In the genomic region with DNA sequence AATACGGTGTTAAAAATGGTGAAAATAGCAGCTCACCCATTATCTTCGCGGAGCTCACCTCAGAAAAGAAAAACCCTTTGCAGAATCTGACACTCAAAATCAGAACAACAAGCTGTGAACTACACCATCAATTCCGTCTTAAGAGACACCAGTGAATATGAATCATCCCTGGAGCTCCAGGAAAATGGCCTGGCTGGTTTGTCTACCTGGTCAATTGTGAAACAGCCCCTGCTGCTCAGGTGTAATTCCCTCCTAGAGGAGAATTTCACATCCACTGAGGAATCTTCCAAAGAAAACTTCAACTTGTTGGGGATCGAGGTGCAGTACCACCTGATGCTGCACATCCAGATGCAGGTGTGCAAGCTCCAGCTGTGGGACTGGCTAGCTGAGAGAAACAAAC, we compare ENCODE assay signal across 28 cellular contexts.
"Had no signal": no experiment of that assay in that cellular context is flagged by ENCODE, and none has a peak within 500 bp of the region (broad histone marks: within the 10 kb centered on the region; RNA-seq: fewer than 3 reads in every experiment).

No MANE protein-coding gene starts in this region.

- ATAC-seq: mucosa of descending colon; naive thymus-derived CD8-positive, alpha-beta T cell; pancreas; right cardiac atrium; sciatic nerve; stimulated activated naive B cell treated with anti-CD40 and anti-IgM and Interleukin-4, amounts not matched to agents 10 μg/mL and 1 μg/mL and 100 μg/mL, for 72 hours; stimulated activated naive CD8-positive, alpha-beta T cell treated with anti-CD3 and anti-CD28 coated beads, Interleukin-15, Interleukin-2, amounts not matched to agents 100 U/mL and 50 U/mL, for 24 hours had no signal

- H3K9me3 ChIP-seq: left ventricle myocardium inferior, mucosa of descending colon, pancreas, prostate gland, stomach, suprapubic skin, thoracic aorta, tibial artery, uterus had no signal

- H3K36me3 ChIP-seq: pancreas, prostate gland, uterus had no signal

- H3K4me3 ChIP-seq: left ventricle myocardium inferior, lung, mucosa of descending colon, pancreas, prostate gland, skin epidermis, stomach, suprapubic skin, thoracic aorta, tibial artery, uterus had no signal

- H3K9me3 Mint-ChIP-seq: naive thymus-derived CD8-positive, alpha-beta T cell; nephron; neural crest cell; stimulated activated naive B cell treated with anti-CD40 and anti-IgM and Interleukin-4, amounts not matched to agents 10 μg/mL and 1 μg/mL and 100 μg/mL, for 72 hours; type B pancreatic cell had no signal

- H3K27me3 ChIP-seq: pancreas, stomach, suprapubic skin, tibial artery, uterus had no signal

- H3K27me3 Mint-ChIP-seq: naive thymus-derived CD8-positive, alpha-beta T cell; stimulated activated naive B cell treated with anti-CD40 and anti-IgM and Interleukin-4, amounts not matched to agents 10 μg/mL and 1 μg/mL and 100 μg/mL, for 72 hours; type B pancreatic cell had no signal

- H3K27ac Mint-ChIP-seq: nephron; stimulated activated naive B cell treated with anti-CD40 and anti-IgM and Interleukin-4, amounts not matched to agents 10 μg/mL and 1 μg/mL and 100 μg/mL, for 72 hours; type B pancreatic cell had no signal

- DNase-seq: islet precursor cell; left ventricle myocardium inferior; midbrain; mucosa of descending colon; naive thymus-derived CD8-positive, alpha-beta T cell; nucleus accumbens; pancreas; posterior cingulate gyrus; retina; right cardiac atrium; stimulated activated CD4-positive, alpha-beta T cell treated with anti-CD3 and anti-CD28 coated beads, Interleukin-12 subunit alpha, Interleukin-12 subunit beta, amount 100 ng/mL, for 4 hours; stimulated activated CD4-positive, alpha-beta T cell treated with anti-CD3 and anti-CD28 coated beads, Interleukin-15, amount 100 ng/mL, for 24 hours; stimulated activated CD4-positive, alpha-beta T cell treated with anti-CD3 and anti-CD28 coated beads, Interleukin-2, amount 100 ng/mL, for 24 hours; stimulated activated CD4-positive, alpha-beta T cell treated with anti-CD3 and anti-CD28 coated beads, Interleukin-4, amount 100 ng/mL, for 1 hour; stimulated activated naive B cell treated with anti-CD40 and anti-IgM and Interleukin-4, amounts not matched to agents 10 μg/mL and 1 μg/mL and 100 μg/mL, for 72 hours; stimulated activated naive CD8-positive, alpha-beta T cell treated with anti-CD3 and anti-CD28 coated beads, Interleukin-15, Interleukin-2, amounts not matched to agents 100 U/mL and 50 U/mL, for 24 hours; stomach; tibial artery; uterus had no signal

- H3K4me3 Mint-ChIP-seq: naive thymus-derived CD8-positive, alpha-beta T cell; neural crest cell; stimulated activated naive B cell treated with anti-CD40 and anti-IgM and Interleukin-4, amounts not matched to agents 10 μg/mL and 1 μg/mL and 100 μg/mL, for 72 hours; type B pancreatic cell had no signal

- H3K4me1 ChIP-seq: prostate gland, uterus had no signal

- H3K27ac ChIP-seq: left ventricle myocardium inferior, pancreas, prostate gland, skin epidermis, suprapubic skin, thoracic aorta, tibial artery, uterus had no signal
